Comparison of ENCODE assay signal across 1 cellular context in the genomic region with DNA sequence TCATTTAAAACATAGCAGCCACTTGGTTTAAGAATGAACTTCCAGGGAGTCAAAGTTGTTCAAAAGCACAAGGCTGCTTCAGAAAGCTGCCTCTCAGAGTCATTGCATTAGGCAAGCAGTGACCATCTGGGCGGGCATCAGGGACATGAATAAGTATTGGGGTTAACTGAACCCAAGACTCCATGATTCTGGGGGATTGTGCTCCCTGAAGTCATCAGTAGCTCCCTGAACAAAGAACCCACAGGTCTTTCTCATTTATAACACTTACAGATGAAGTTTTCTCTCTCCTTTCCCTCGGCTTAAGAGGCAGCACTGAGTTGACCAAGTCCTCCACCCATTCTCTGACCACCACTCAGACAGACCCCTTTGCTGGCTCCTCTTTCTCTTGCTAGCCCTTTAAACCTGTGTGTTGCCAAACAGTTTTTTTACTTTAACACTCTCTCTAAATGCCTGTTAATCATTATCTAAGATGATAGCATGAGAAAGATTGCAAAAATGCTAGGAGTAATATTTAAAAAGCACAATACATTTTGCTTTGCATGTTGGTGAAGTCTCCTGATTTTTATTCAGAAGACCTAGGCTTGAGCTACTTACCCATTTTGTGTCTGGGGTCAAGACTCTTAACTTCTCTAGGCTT.
TF ChIP-seq lines count a peak whose summit lies in the region.

No MANE protein-coding gene starts in this region.

TF ChIP-seq in HepG2, 621 proteins besides CTCF, POLR2A, EP300 and RAD21 (continued from another document):
- TF ChIP-seq, protein P1, sequence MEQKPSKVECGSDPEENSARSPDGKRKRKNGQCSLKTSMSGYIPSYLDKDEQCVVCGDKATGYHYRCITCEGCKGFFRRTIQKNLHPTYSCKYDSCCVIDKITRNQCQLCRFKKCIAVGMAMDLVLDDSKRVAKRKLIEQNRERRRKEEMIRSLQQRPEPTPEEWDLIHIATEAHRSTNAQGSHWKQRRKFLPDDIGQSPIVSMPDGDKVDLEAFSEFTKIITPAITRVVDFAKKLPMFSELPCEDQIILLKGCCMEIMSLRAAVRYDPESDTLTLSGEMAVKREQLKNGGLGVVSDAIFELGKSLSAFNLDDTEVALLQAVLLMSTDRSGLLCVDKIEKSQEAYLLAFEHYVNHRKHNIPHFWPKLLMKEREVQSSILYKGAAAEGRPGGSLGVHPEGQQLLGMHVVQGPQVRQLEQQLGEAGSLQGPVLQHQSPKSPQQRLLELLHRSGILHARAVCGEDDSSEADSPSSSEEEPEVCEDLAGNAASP (CRISPR knock-in tag; IDR thresholded peaks at IDR 0.05; ENCODE audit: borderline replicate concordance), result no peak
- TF ChIP-seq ELF3 (CRISPR knock-in tag; IDR thresholded peaks at IDR 0.05) (no peak), SMYD3 (CRISPR knock-in tag; IDR thresholded peaks at IDR 0.05) (no peak), PHF8 (CRISPR knock-in tag; IDR thresholded peaks at IDR 0.05) (no peak), ZNF484 (CRISPR knock-in tag; IDR thresholded peaks at IDR 0.05; ENCODE audit: borderline replicate concordance, low read depth) (no peak)
